16 cellular contexts compared by ENCODE assay signal in genomic region chr3:4820296-4821121, GRCh38.
DNase-seq lines count a peak whose midpoint lies in the region; ATAC-seq and TF ChIP-seq lines count a peak whose summit lies in the region.
"Had no signal": no experiment of that assay in that cellular context is flagged by ENCODE, and none has a peak within 500 bp of the region (broad histone marks: within the 10 kb centered on the region; RNA-seq: fewer than 3 reads in every experiment).

No MANE protein-coding gene starts in this region.

- peaks cover 8% of the 10 kb centered on the region for H3K9me3 ChIP-seq in hepatocyte (ENCODE audit: low read depth)
- H3K9me3 ChIP-seq: prostate gland, suprapubic skin had no signal

- H3K4me3 Mint-ChIP-seq in activated CD4-positive, alpha-beta T cell treated with anti-CD3 and anti-CD28 coated beads for 36 hours: no peak overlapping the region
- no peak overlapping the region for H3K4me3 Mint-ChIP-seq in immature natural killer cell
- peak overlapping the region; percentile 61 for H3K4me3 Mint-ChIP-seq in stimulated activated effector memory CD8-positive, alpha-beta T cell treated with anti-CD3 and anti-CD28 coated beads, Interleukin-12 subunit alpha, Interleukin-12 subunit beta, amount 100 ng/mL, for 72 hours
- no peak overlapping the region for H3K4me3 Mint-ChIP-seq in mesothelial cell of epicardium

- peaks cover 63% of the 10 kb centered on the region for H3K4me1 Mint-ChIP-seq in activated CD4-positive, alpha-beta T cell treated with anti-CD3 and anti-CD28 coated beads for 36 hours
- H3K4me1 Mint-ChIP-seq in immature natural killer cell (peaks cover 43 to 44% of the 10 kb centered on the region in 2 donors), mesothelial cell of epicardium (peaks cover 24% of the 10 kb centered on the region)
- peaks cover 70% of the 10 kb centered on the region for H3K4me1 Mint-ChIP-seq in stimulated activated effector memory CD8-positive, alpha-beta T cell treated with anti-CD3 and anti-CD28 coated beads, Interleukin-12 subunit alpha, Interleukin-12 subunit beta, amount 100 ng/mL, for 72 hours

- 88% methylated on average over 16 of the region's 17 CpGs for WGBS in hepatocyte (ENCODE audit: low lambda C conversion rate, missing lambda C conversion rate)

- H3K36me3 ChIP-seq in hepatocyte (replicated peaks; ENCODE audit: insufficient read depth, low read depth): no peaks in the 10 kb centered on the region
- H3K36me3 ChIP-seq: prostate gland, suprapubic skin had no signal

- POLR2A ChIA-PET in activated CD4-positive, alpha-beta T cell treated with anti-CD3 and anti-CD28 coated beads for 36 hours (lab: Charles Lee): interaction anchor here (1.0 to 1.9 kb wide), 3 partner anchors 11 to 160 kb away, joined by 3 to 9 read pairs (median 3); no protein-coding TSS in a partner anchor

- no peaks in the 10 kb centered on the region for H3K79me2 ChIP-seq in hepatocyte

- no peak overlapping the region for H3K4me3 ChIP-seq in hepatocyte
- H3K4me3 ChIP-seq: prostate gland, suprapubic skin had no signal

- peak overlapping the region; percentile 88 for H3K27ac Mint-ChIP-seq in activated CD4-positive, alpha-beta T cell treated with anti-CD3 and anti-CD28 coated beads for 36 hours
- H3K27ac Mint-ChIP-seq in immature natural killer cell (peak overlapping the region; percentile 94 to 99 (median 98)), mesothelial cell of epicardium (no peak overlapping the region)
- H3K27ac Mint-ChIP-seq in stimulated activated effector memory CD8-positive, alpha-beta T cell treated with anti-CD3 and anti-CD28 coated beads, Interleukin-12 subunit alpha, Interleukin-12 subunit beta, amount 100 ng/mL, for 72 hours: peak overlapping the region; percentile 98

- peak; percentile 6 for ATAC-seq in activated CD4-positive, alpha-beta T cell treated with anti-CD3 and anti-CD28 coated beads for 36 hours
- ATAC-seq in stimulated activated effector memory CD8-positive, alpha-beta T cell treated with anti-CD3 and anti-CD28 coated beads, Interleukin-12 subunit alpha, Interleukin-12 subunit beta, amount 100 ng/mL, for 72 hours: peak; percentile 24
- ATAC-seq in GM19023 (IDR thresholded peaks at IDR 0.05; ENCODE audit: unreplicated experiment): no peak
- ATAC-seq: foreskin keratinocyte, PC-3 had no signal

- intact Hi-C loops in activated CD4-positive, alpha-beta T cell treated with anti-CD3 and anti-CD28 coated beads for 36 hours (cut with DNase I, micrococcal nuclease): loop anchor here in 1 of 2 experiments (1.0 to 5.0 kb wide), 2 partner anchors 14 to 328 kb away; partner anchors contain the start of gene ITPR1

- H3K27me3 ChIP-seq in hepatocyte: no peaks in the 10 kb centered on the region
- H3K27me3 ChIP-seq: foreskin keratinocyte, suprapubic skin had no signal

- no peaks in the 10 kb centered on the region for H3K27me3 Mint-ChIP-seq in activated CD4-positive, alpha-beta T cell treated with anti-CD3 and anti-CD28 coated beads for 36 hours
- H3K27me3 Mint-ChIP-seq in immature natural killer cell (ENCODE audit: low read depth in 3 of 3): peaks cover 9 to 14% (median 13%) of the 10 kb centered on the region in 3 donors
- H3K27me3 Mint-ChIP-seq in mesothelial cell of epicardium (ENCODE audit: low read depth): no peaks in the 10 kb centered on the region

- H3K36me3 Mint-ChIP-seq in activated CD4-positive, alpha-beta T cell treated with anti-CD3 and anti-CD28 coated beads for 36 hours (ENCODE audit: low read depth): peaks cover 74% of the 10 kb centered on the region
- peaks cover 20 to 38% (median 33%) of the 10 kb centered on the region in 3 donors for H3K36me3 Mint-ChIP-seq in immature natural killer cell
- H3K36me3 Mint-ChIP-seq in stimulated activated effector memory CD8-positive, alpha-beta T cell treated with anti-CD3 and anti-CD28 coated beads, Interleukin-12 subunit alpha, Interleukin-12 subunit beta, amount 100 ng/mL, for 72 hours: peaks cover 97% of the 10 kb centered on the region
- peaks cover 25% of the 10 kb centered on the region for H3K36me3 Mint-ChIP-seq in mesothelial cell of epicardium

- no peak overlapping the region for H3K27ac ChIP-seq in hepatocyte
- H3K27ac ChIP-seq: foreskin keratinocyte, prostate gland, suprapubic skin had no signal

- H2AFZ ChIP-seq in hepatocyte: no peak overlapping the region

- CTCF ChIA-PET in activated CD4-positive, alpha-beta T cell treated with anti-CD3 and anti-CD28 coated beads for 36 hours (lab: Charles Lee): interaction anchor here (0.7 to 2.2 kb wide), 9 partner anchors 10 to 161 kb away, joined by 3 to 8 read pairs (median 4); no protein-coding TSS in a partner anchor

- TF ChIP-seq CTCF in hepatocyte (IDR thresholded peaks at IDR 0.05; ENCODE audit: poor library complexity) (no peak), mesothelial cell of epicardium (IDR thresholded peaks at IDR 0.05; ENCODE audit: unreplicated experiment) (no peak)

- H3K9me2 ChIP-seq in hepatocyte (replicated peaks; ENCODE audit: insufficient read depth): no peaks in the 10 kb centered on the region

- H3K4me2 ChIP-seq in hepatocyte: no peak overlapping the region

- H4K20me1 ChIP-seq in hepatocyte (ENCODE audit: insufficient read depth, poor library complexity, severe bottlenecking): no peaks in the 10 kb centered on the region

- peaks cover 14% of the 10 kb centered on the region for H3K9me3 Mint-ChIP-seq in activated CD4-positive, alpha-beta T cell treated with anti-CD3 and anti-CD28 coated beads for 36 hours (ENCODE audit: low read depth)
- H3K9me3 Mint-ChIP-seq in immature natural killer cell (no peaks in the 10 kb centered on the region), mesothelial cell of epicardium (peaks cover 25% of the 10 kb centered on the region)
- peaks cover 7% of the 10 kb centered on the region for H3K9me3 Mint-ChIP-seq in stimulated activated effector memory CD8-positive, alpha-beta T cell treated with anti-CD3 and anti-CD28 coated beads, Interleukin-12 subunit alpha, Interleukin-12 subunit beta, amount 100 ng/mL, for 72 hours

- DNase-seq in activated CD4-positive, alpha-beta T cell treated with anti-CD3 and anti-CD28 coated beads for 36 hours: peak; percentile 64
- no peak for DNase-seq in activated CD4-positive, alpha-beta T cell treated with anti-CD3 and anti-CD28 coated beads, Interleukin-2, amount 50 U/mL, for 4 hours
- peak; percentile 37 for DNase-seq in activated T-cell treated with anti-CD3 and anti-CD28 coated beads, Interleukin-2, amount 50 U/mL, for 1 hour
- DNase-seq in immature natural killer cell (no peak), hepatocyte (ENCODE audit: low spot score) (no peak), mesothelial cell of epicardium (ENCODE audit: low spot score in 2 of 2, unreplicated experiment in 2 of 2) (no peak)
- no peak for DNase-seq in stimulated activated effector memory CD8-positive, alpha-beta T cell treated with anti-CD3 and anti-CD28 coated beads, Interleukin-12 subunit alpha, Interleukin-12 subunit beta, amount 100 ng/mL, for 72 hours (ENCODE audit: low spot score in 2 of 2)
- DNase-seq: 8988T; Calu3; effector CD4-positive, alpha-beta T cell; foreskin keratinocyte; MV-4-11 had no signal

- peaks cover 10% of the 10 kb centered on the region for H3K4me1 ChIP-seq in hepatocyte (ENCODE audit: insufficient read depth)

Comparison
In these comparisons a context has a peak if more than half of its experiments do, and no peak if none do; other contexts are left out.
1. DNase-seq: peak in activated CD4-positive, alpha-beta T cell treated with anti-CD3 and anti-CD28 coated beads for 36 hours (single experiment) and activated T-cell treated with anti-CD3 and anti-CD28 coated beads, Interleukin-2, amount 50 U/mL, for 1 hour (single experiment); none in activated CD4-positive, alpha-beta T cell treated with anti-CD3 and anti-CD28 coated beads, Interleukin-2, amount 50 U/mL, for 4 hours (0 of 2), immature natural killer cell (0 of 3), stimulated activated effector memory CD8-positive, alpha-beta T cell treated with anti-CD3 and anti-CD28 coated beads, Interleukin-12 subunit alpha, Interleukin-12 subunit beta, amount 100 ng/mL, for 72 hours (0 of 2), hepatocyte (single experiment) and mesothelial cell of epicardium (0 of 2).